1 cellular context compared by ENCODE assay signal in the genomic region with DNA sequence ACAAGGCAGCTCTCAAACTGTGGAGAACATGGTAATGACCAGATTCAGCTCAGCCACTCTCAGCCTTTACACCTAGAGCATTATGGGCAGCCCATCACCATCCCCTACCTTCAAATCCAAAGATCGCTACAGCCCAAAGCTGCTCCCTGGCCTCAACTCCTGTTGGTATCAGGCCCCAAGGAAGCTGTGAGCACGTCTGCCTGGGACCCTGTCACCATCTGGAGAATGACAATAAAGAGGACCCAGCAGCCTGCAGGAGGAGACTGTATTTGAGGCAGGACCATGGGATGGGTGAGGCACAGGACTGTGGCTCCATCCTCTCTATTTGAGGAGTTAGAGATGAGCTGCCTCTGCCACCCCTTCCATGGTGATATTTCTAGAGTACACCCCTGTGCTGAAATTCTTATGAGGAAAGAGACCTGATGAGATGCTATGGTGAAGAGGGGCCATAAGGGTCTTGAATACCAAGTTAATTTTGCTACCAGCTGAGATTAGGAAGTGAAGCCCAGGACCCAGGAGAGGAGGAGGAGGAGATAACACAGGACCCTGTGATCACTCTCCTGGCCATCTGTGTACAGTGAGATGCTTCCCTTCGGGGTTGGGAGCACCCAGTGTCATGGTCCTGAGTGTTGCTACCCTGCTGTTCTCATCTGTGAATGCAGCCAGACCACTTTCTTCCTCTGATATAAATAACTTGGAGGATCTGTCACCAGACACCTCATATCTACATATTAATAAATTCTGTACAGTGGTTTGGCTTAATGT.
TF ChIP-seq lines count a peak whose summit lies in the region.

No MANE protein-coding gene starts in this region.

TF ChIP-seq in SK-N-SH, 30 proteins besides CTCF, POLR2A, EP300 and RAD21:
- TF ChIP-seq TEAD4 (IDR thresholded peaks at IDR 0.05; ENCODE audit: borderline replicate concordance, insufficient read depth) (no peak), FOSL2 (IDR thresholded peaks at IDR 0.05; ENCODE audit: borderline replicate concordance, low read depth) (no peak), ELF1 (IDR thresholded peaks at IDR 0.05) (no peak), NFIC (IDR thresholded peaks at IDR 0.05; ENCODE audit: borderline replicate concordance) (no peak), POLR2AphosphoS5 (IDR thresholded peaks at IDR 0.05; ENCODE audit: low read depth, low read length) (no peak), NRF1 (IDR thresholded peaks at IDR 0.05; ENCODE audit: low read depth, low read length) (no peak), RCOR1 (IDR thresholded peaks at IDR 0.05; ENCODE audit: low read length) (no peak), SIN3A (IDR thresholded peaks at IDR 0.05; ENCODE audit: borderline replicate concordance, low read depth, low read length) (no peak), TCF12 (IDR thresholded peaks at IDR 0.05) (no peak), MEF2A (IDR thresholded peaks at IDR 0.05; ENCODE audit: borderline replicate concordance, low read depth) (no peak), FOXM1 (IDR thresholded peaks at IDR 0.05; ENCODE audit: low read depth) (no peak), TAF1 (IDR thresholded peaks at IDR 0.05; ENCODE audit: borderline replicate concordance, low read depth, low read length) (no peak)
- TF ChIP-seq, protein P1, sequence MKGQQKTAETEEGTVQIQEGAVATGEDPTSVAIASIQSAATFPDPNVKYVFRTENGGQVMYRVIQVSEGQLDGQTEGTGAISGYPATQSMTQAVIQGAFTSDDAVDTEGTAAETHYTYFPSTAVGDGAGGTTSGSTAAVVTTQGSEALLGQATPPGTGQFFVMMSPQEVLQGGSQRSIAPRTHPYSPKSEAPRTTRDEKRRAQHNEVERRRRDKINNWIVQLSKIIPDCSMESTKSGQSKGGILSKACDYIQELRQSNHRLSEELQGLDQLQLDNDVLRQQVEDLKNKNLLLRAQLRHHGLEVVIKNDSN (IDR thresholded peaks at IDR 0.05; ENCODE audit: borderline replicate concordance, low read depth), result no peak
- TF ChIP-seq, protein P2, sequence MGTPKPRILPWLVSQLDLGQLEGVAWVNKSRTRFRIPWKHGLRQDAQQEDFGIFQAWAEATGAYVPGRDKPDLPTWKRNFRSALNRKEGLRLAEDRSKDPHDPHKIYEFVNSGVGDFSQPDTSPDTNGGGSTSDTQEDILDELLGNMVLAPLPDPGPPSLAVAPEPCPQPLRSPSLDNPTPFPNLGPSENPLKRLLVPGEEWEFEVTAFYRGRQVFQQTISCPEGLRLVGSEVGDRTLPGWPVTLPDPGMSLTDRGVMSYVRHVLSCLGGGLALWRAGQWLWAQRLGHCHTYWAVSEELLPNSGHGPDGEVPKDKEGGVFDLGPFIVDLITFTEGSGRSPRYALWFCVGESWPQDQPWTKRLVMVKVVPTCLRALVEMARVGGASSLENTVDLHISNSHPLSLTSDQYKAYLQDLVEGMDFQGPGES (IDR thresholded peaks at IDR 0.05; ENCODE audit: low read depth, low read length), result no peak
- TF ChIP-seq, protein P3, sequence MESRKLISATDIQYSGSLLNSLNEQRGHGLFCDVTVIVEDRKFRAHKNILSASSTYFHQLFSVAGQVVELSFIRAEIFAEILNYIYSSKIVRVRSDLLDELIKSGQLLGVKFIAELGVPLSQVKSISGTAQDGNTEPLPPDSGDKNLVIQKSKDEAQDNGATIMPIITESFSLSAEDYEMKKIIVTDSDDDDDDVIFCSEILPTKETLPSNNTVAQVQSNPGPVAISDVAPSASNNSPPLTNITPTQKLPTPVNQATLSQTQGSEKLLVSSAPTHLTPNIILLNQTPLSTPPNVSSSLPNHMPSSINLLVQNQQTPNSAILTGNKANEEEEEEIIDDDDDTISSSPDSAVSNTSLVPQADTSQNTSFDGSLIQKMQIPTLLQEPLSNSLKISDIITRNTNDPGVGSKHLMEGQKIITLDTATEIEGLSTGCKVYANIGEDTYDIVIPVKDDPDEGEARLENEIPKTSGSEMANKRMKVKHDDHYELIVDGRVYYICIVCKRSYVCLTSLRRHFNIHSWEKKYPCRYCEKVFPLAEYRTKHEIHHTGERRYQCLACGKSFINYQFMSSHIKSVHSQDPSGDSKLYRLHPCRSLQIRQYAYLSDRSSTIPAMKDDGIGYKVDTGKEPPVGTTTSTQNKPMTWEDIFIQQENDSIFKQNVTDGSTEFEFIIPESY (IDR thresholded peaks at IDR 0.05; ENCODE audit: borderline replicate concordance, low read depth), result no peak
- TF ChIP-seq, protein P4, sequence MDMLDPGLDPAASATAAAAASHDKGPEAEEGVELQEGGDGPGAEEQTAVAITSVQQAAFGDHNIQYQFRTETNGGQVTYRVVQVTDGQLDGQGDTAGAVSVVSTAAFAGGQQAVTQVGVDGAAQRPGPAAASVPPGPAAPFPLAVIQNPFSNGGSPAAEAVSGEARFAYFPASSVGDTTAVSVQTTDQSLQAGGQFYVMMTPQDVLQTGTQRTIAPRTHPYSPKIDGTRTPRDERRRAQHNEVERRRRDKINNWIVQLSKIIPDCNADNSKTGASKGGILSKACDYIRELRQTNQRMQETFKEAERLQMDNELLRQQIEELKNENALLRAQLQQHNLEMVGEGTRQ (IDR thresholded peaks at IDR 0.05; ENCODE audit: borderline replicate concordance, low read depth, low read length), result no peak
- TF ChIP-seq, protein P5, sequence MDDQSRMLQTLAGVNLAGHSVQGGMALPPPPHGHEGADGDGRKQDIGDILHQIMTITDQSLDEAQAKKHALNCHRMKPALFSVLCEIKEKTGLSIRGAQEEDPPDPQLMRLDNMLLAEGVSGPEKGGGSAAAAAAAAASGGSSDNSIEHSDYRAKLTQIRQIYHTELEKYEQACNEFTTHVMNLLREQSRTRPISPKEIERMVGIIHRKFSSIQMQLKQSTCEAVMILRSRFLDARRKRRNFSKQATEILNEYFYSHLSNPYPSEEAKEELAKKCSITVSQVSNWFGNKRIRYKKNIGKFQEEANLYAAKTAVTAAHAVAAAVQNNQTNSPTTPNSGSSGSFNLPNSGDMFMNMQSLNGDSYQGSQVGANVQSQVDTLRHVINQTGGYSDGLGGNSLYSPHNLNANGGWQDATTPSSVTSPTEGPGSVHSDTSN (IDR thresholded peaks at IDR 0.05), result no peak
TF ChIP-seq in SK-N-SH: peak in this region for 0.
